Comparison of ENCODE assay signal across 14 cellular contexts in genomic region chr7:47478926-47479791, GRCh38.
DNase-seq lines count a peak whose midpoint lies in the region; ATAC-seq and TF ChIP-seq lines count a peak whose summit lies in the region.
"Had no signal": no experiment of that assay in that cellular context is flagged by ENCODE, and none has a peak within 500 bp of the region (broad histone marks: within the 10 kb centered on the region; RNA-seq: fewer than 3 reads in every experiment).

No MANE protein-coding gene starts in this region.

- H3K9me3 Mint-ChIP-seq in activated naive CD8-positive, alpha-beta T cell treated with anti-CD3 and anti-CD28 coated beads for 36 hours: no peaks in the 10 kb centered on the region
- H3K9me3 Mint-ChIP-seq: activated naive CD4-positive, alpha-beta T cell treated with anti-CD3 and anti-CD28 coated beads for 36 hours had no signal

- peak overlapping the region; percentile 57 for H3K4ac ChIP-seq in trophoblast cell (ENCODE audit: low read depth, low read length)

- peak overlapping the region; percentile 26 for H3K14ac ChIP-seq in trophoblast cell (ENCODE audit: low read length)

- H3K4me1 ChIP-seq in right cardiac atrium (ENCODE audit: control insufficient read depth, insufficient read depth, low read length) (peaks cover 31% of the 10 kb centered on the region), trophoblast cell (ENCODE audit: control insufficient read depth in 1 of 2, insufficient read depth in 2 of 2, low read length in 2 of 2) (peaks cover 64 to 78% of the 10 kb centered on the region in 2 experiments)

- H3K4me2 ChIP-seq in trophoblast cell (ENCODE audit: low read length): no peak overlapping the region

- H3K9me3 ChIP-seq in right cardiac atrium (ENCODE audit: control insufficient read depth, low read length) (no peaks in the 10 kb centered on the region), trophoblast cell (ENCODE audit: insufficient read depth, low read depth, low read length) (peaks cover 3% of the 10 kb centered on the region)
- H3K9me3 ChIP-seq: neutrophil had no signal

- no peak overlapping the region for H3K27ac Mint-ChIP-seq in activated naive CD8-positive, alpha-beta T cell treated with anti-CD3 and anti-CD28 coated beads for 36 hours
- H3K27ac Mint-ChIP-seq: activated naive CD4-positive, alpha-beta T cell treated with anti-CD3 and anti-CD28 coated beads for 36 hours had no signal

- no peak overlapping the region for H3K9ac ChIP-seq in trophoblast cell (ENCODE audit: low read length)

- H3K23ac ChIP-seq in trophoblast cell (ENCODE audit: low read length): no peak overlapping the region

- H3K18ac ChIP-seq in trophoblast cell (ENCODE audit: low read length): peak overlapping the region; percentile 43

- H3K79me1 ChIP-seq in trophoblast cell (ENCODE audit: low read length): peaks cover 50% of the 10 kb centered on the region

- H2AFZ ChIP-seq in trophoblast cell (ENCODE audit: insufficient read depth, low read length, poor library complexity): no peak overlapping the region

- WGBS in right cardiac atrium: 79% methylated on average over 18 of the region's 18 CpGs
- WGBS in trophoblast cell (ENCODE audit: extremely low coverage, insufficient coverage, insufficient read length): no CpG with 5 or more reads among the region's 18 CpGs

- no peak for TF ChIP-seq CTCF in GM06990 (IDR thresholded peaks at IDR 0.05; ENCODE audit: insufficient read depth, low read length, poor library complexity, severe bottlenecking)

- no peak overlapping the region for H2BK5ac ChIP-seq in trophoblast cell (ENCODE audit: low read depth, low read length, poor library complexity)

- H3K36me3 ChIP-seq in GM06990 (ENCODE audit: control insufficient read depth, insufficient read depth, low read length): no peaks in the 10 kb centered on the region
- H3K36me3 ChIP-seq in trophoblast cell (ENCODE audit: control insufficient read depth in 1 of 2, insufficient read depth in 2 of 2, low read length in 2 of 2): peaks cover 15 to 31% of the 10 kb centered on the region in 2 experiments
- H3K36me3 ChIP-seq: neutrophil had no signal

- DNase-seq in GM06990 (ENCODE audit: extremely low read depth, insufficient read length) (no peak), RPMI8226 (peak; percentile 68), right cardiac atrium (no peak), trophoblast cell (peak; percentile 76 to 81), NCI-H524 (lab: John Stamatoyannopoulos, UW) (no peak)
- DNase-seq in activated naive CD8-positive, alpha-beta T cell treated with anti-CD3 and anti-CD28 coated beads for 36 hours: no peak
- DNase-seq: activated naive CD4-positive, alpha-beta T cell treated with anti-CD3 and anti-CD28 coated beads for 36 hours; DMS79 treated with DMSO at 0.1 percent for 48 hours; NCI-H2029 had no signal

- intact Hi-C loops in right cardiac atrium (cut with DNase I): no loop called here

- peak overlapping the region; percentile 5 for H3K27ac ChIP-seq in right cardiac atrium (ENCODE audit: low read length)
- H3K27ac ChIP-seq in trophoblast cell (ENCODE audit: low read depth, low read length): no peak overlapping the region
- H3K27ac ChIP-seq: neutrophil had no signal

- H2AK5ac ChIP-seq in trophoblast cell (ENCODE audit: low read length): peak overlapping the region; percentile 51

- H3K27me3 ChIP-seq in GM06990 (replicated peaks; ENCODE audit: control insufficient read depth, insufficient read depth, low read length) (no peaks in the 10 kb centered on the region), right cardiac atrium (ENCODE audit: control insufficient read depth, insufficient read depth) (no peaks in the 10 kb centered on the region), trophoblast cell (ENCODE audit: insufficient read depth, low read length) (no peaks in the 10 kb centered on the region)

- no peak overlapping the region for H4K12ac ChIP-seq in trophoblast cell (ENCODE audit: low read depth, low read length)

- peak overlapping the region; percentile 51 for H4K8ac ChIP-seq in trophoblast cell (ENCODE audit: low read depth, low read length)

- peak overlapping the region; percentile 48 for H2BK12ac ChIP-seq in trophoblast cell (ENCODE audit: low read length)

- no peaks in the 10 kb centered on the region for H3K36me3 Mint-ChIP-seq in activated naive CD8-positive, alpha-beta T cell treated with anti-CD3 and anti-CD28 coated beads for 36 hours

- ATAC-seq in right cardiac atrium (no peak), GM21360 (IDR thresholded peaks at IDR 0.05; ENCODE audit: unreplicated experiment) (no peak), GM18519 (IDR thresholded peaks at IDR 0.05; ENCODE audit: low FRiP score, unreplicated experiment) (no peak)
- ATAC-seq: K562 had no signal

- H3K4me3 Mint-ChIP-seq in activated naive CD8-positive, alpha-beta T cell treated with anti-CD3 and anti-CD28 coated beads for 36 hours: no peak overlapping the region
- H3K4me3 Mint-ChIP-seq: activated naive CD4-positive, alpha-beta T cell treated with anti-CD3 and anti-CD28 coated beads for 36 hours; central memory CD8-positive, alpha-beta T cell had no signal

- H3K4me1 Mint-ChIP-seq in activated naive CD8-positive, alpha-beta T cell treated with anti-CD3 and anti-CD28 coated beads for 36 hours: peaks cover 22% of the 10 kb centered on the region
- H3K4me1 Mint-ChIP-seq: central memory CD8-positive, alpha-beta T cell had no signal

- H4K91ac ChIP-seq in trophoblast cell (ENCODE audit: low read depth, low read length): peak overlapping the region; percentile 67

- H3K79me2 ChIP-seq in trophoblast cell (ENCODE audit: control insufficient read depth, insufficient read depth, low read length, poor library complexity): peaks cover 34% of the 10 kb centered on the region

- H2BK120ac ChIP-seq in trophoblast cell (ENCODE audit: insufficient read depth, low read length, poor library complexity): peak overlapping the region; percentile 8

- H3K4me3 ChIP-seq in GM06990 (replicated peaks; ENCODE audit: low read depth, low read length): peak overlapping the region; percentile 51
- no peak overlapping the region for H3K4me3 ChIP-seq in right cardiac atrium (ENCODE audit: low read length)
- H3K4me3 ChIP-seq in trophoblast cell (ENCODE audit: low read depth, low read length): no peak overlapping the region
- H3K4me3 ChIP-seq: K562 had no signal

- peaks cover 3% of the 10 kb centered on the region for H3K27me3 Mint-ChIP-seq in activated naive CD8-positive, alpha-beta T cell treated with anti-CD3 and anti-CD28 coated beads for 36 hours
- H3K27me3 Mint-ChIP-seq: central memory CD8-positive, alpha-beta T cell had no signal

Comparison
In these comparisons a context has a peak if more than half of its experiments do, and no peak if none do; other contexts are left out.
1. DNase-seq: peak in RPMI8226 (single experiment) and trophoblast cell (2 of 2); none in GM06990 (single experiment), right cardiac atrium (0 of 3), activated naive CD8-positive, alpha-beta T cell treated with anti-CD3 and anti-CD28 coated beads for 36 hours (single experiment) and NCI-H524 (0 of 2).